In genomic region chr4:123874044-123874443, GRCh38 we compare ENCODE assay signal across 28 cellular contexts.
"Had no signal": no experiment of that assay in that cellular context is flagged by ENCODE, and none has a peak within 500 bp of the region (broad histone marks: within the 10 kb centered on the region; RNA-seq: fewer than 3 reads in every experiment).

No MANE protein-coding gene starts in this region.

- H3K27me3 ChIP-seq: heart right ventricle, hepatocyte, left lung, pancreas, right atrium auricular region, right lobe of liver, tibial nerve, upper lobe of left lung, vagina had no signal

- H3K9me3 ChIP-seq: left lung, lower lobe of right lung, pancreas, right atrium auricular region, right lobe of liver, tibial nerve, upper lobe of left lung, vagina had no signal

- H3K36me3 ChIP-seq: heart right ventricle, left lung, lower lobe of right lung, pancreas, right atrium auricular region, right lobe of liver, tibial nerve, upper lobe of left lung, vagina had no signal

- H3K27me3 Mint-ChIP-seq: naive B cell; stimulated activated memory B cell treated with anti-CD40 and anti-IgM and Interleukin-4, amounts not matched to agents 10 μg/mL and 1 μg/mL and 100 μg/mL, for 72 hours; stimulated activated naive CD8-positive, alpha-beta T cell treated with anti-CD3 and anti-CD28 coated beads, Interleukin-15, amount 100 ng/mL, for 72 hours had no signal

- H3K36me3 Mint-ChIP-seq: naive B cell; natural killer cell; stimulated activated memory B cell treated with anti-CD40 and anti-IgM and Interleukin-4, amounts not matched to agents 10 μg/mL and 1 μg/mL and 100 μg/mL, for 72 hours had no signal

- H3K4me3 Mint-ChIP-seq: naive B cell; natural killer cell; neural crest cell; stimulated activated memory B cell treated with anti-CD40 and anti-IgM and Interleukin-4, amounts not matched to agents 10 μg/mL and 1 μg/mL and 100 μg/mL, for 72 hours; stimulated activated naive CD8-positive, alpha-beta T cell treated with anti-CD3 and anti-CD28 coated beads, Interleukin-15, amount 100 ng/mL, for 72 hours had no signal

- H3K4me2 ChIP-seq: hepatocyte, smooth muscle cell had no signal

- H3K4me1 Mint-ChIP-seq: naive B cell; natural killer cell; stimulated activated memory B cell treated with anti-CD40 and anti-IgM and Interleukin-4, amounts not matched to agents 10 μg/mL and 1 μg/mL and 100 μg/mL, for 72 hours; stimulated activated naive CD8-positive, alpha-beta T cell treated with anti-CD3 and anti-CD28 coated beads, Interleukin-15, amount 100 ng/mL, for 72 hours had no signal

- H3K27ac ChIP-seq: heart right ventricle, hepatocyte, left lung, lower lobe of right lung, pancreas, right atrium auricular region, right lobe of liver, tibial nerve, upper lobe of left lung, vagina had no signal

- H3K79me2 ChIP-seq: hepatocyte had no signal

- H3K4me1 ChIP-seq: left lung, lower lobe of right lung, right lobe of liver, upper lobe of left lung, vagina had no signal

- DNase-seq: heart right ventricle; kidney glomerular epithelial cell; left colon; left lung; lower lobe of right lung; mammary epithelial cell; mesenchymal stem cell; naive B cell; natural killer cell; nucleus accumbens; pancreas; posterior cingulate gyrus; right lobe of liver; stimulated activated CD4-positive, alpha-beta T cell treated with anti-CD3 and anti-CD28 coated beads, Interleukin-1b, Interleukin-23, amount 100 ng/mL, for 48 hours; stimulated activated CD4-positive, alpha-beta T cell treated with anti-CD3 and anti-CD28 coated beads, Interleukin-2, amount 100 ng/mL, for 48 hours; stimulated activated CD4-positive, alpha-beta T cell treated with anti-CD3 and anti-CD28 coated beads, Interleukin-4, amount 100 ng/mL, for 4 hours; stimulated activated CD8-positive, alpha-beta memory T cell treated with anti-CD3 and anti-CD28 coated beads, Interleukin-4, amount 100 ng/mL, for 48 hours; stimulated activated naive CD4-positive, alpha-beta T cell treated with Interleukin-2 at 50 U/mL for 16 hours; stimulated activated naive CD8-positive, alpha-beta T cell treated with anti-CD3 and anti-CD28 coated beads, Interleukin-15, amount 100 ng/mL, for 72 hours; substantia nigra; upper lobe of left lung had no signal

- H3K9me3 Mint-ChIP-seq: natural killer cell; stimulated activated naive CD8-positive, alpha-beta T cell treated with anti-CD3 and anti-CD28 coated beads, Interleukin-15, amount 100 ng/mL, for 72 hours had no signal

- H3K4me3 ChIP-seq: heart right ventricle, hepatocyte, left lung, lower lobe of right lung, pancreas, right atrium auricular region, right lobe of liver, smooth muscle cell, tibial nerve, upper lobe of left lung, vagina had no signal

- H3K27ac Mint-ChIP-seq: naive B cell; natural killer cell; stimulated activated memory B cell treated with anti-CD40 and anti-IgM and Interleukin-4, amounts not matched to agents 10 μg/mL and 1 μg/mL and 100 μg/mL, for 72 hours; stimulated activated naive CD8-positive, alpha-beta T cell treated with anti-CD3 and anti-CD28 coated beads, Interleukin-15, amount 100 ng/mL, for 72 hours had no signal

- H2AFZ ChIP-seq: hepatocyte had no signal
